In genomic region chr12:49346659-49347306, GRCh38 we compare ENCODE assay signal across 8 cellular contexts. TPM values are rescaled to one million over a fixed set of nuclear protein-coding genes. Genes with fewer than 3 reads are reported as not detected.
A peak's percentile ranks its signal among the peaks of the same experiment; 100 is the strongest.
DNase-seq lines count a peak whose midpoint lies in the region; ATAC-seq, FAIRE-seq and TF ChIP-seq lines count a peak whose summit lies in the region.

DNAJC22 (plus strand) TSS chr12:49346888; CDS start chr12:49348873, 1,985 bp downstream.

- peaks cover 51% of the 10 kb centered on the region for H3K4me1 ChIP-seq in CD4-positive, alpha-beta memory T cell (ENCODE audit: insufficient read depth, low read length)

- H3K27me3 ChIP-seq in CD4-positive, alpha-beta memory T cell (ENCODE audit: insufficient read depth, low read length), result peaks cover 61% of the 10 kb centered on the region

- POLR2A ChIA-PET in CD4-positive, alpha-beta memory T cell (lab: Charles Lee; ENCODE audit: partially characterized antibody), result interaction anchor here (0.8 to 2.5 kb wide), 6 partner anchors 9 to 164 kb away, joined by 3 to 15 read pairs (median 3); partner anchors contain the start of genes SPATS2 and TROAP

- H3K36me3 ChIP-seq in CD4-positive, alpha-beta memory T cell (ENCODE audit: insufficient read depth, low read length), result no peaks in the 10 kb centered on the region

- H3K4me3 ChIP-seq in CD4-positive, alpha-beta memory T cell (ENCODE audit: low read length in 2 of 2), result peak within 1 kb of the TSS; percentile 38 to 57
- H3K4me3 ChIP-seq in HFF-Myc (replicated peaks; ENCODE audit: low read depth, low read length), result peak within 1 kb of the TSS; percentile 34

- no peaks in the 10 kb centered on the region for H3K9me3 Mint-ChIP-seq in CD4-positive, alpha-beta memory T cell

- H3K4me3 Mint-ChIP-seq in CD4-positive, alpha-beta memory T cell, result peak within 1 kb of the TSS; percentile 81 to 92 (median 87)

- no peak for TF ChIP-seq CTCF in HFF-Myc (IDR thresholded peaks at IDR 0.05; ENCODE audit: low read depth, low read length, missing control alignments)

- no peak within 1 kb of the TSS for H3K27ac ChIP-seq in CD4-positive, alpha-beta memory T cell (ENCODE audit: low read depth, low read length)

- FAIRE-seq in frontal cortex (lab: Jason Lieb, UNC), result no peak

- DNase-seq in CD4-positive, alpha-beta memory T cell, result peak in 2 of 5 donors; percentile 30 to 50
- DNase-seq in HFF-Myc (ENCODE audit: extremely low read depth, low read depth) (no peak), frontal cortex (ENCODE audit: low spot score in 2 of 2) (peak; percentile 27 to 56), retina (peak; percentile 82), GF-D8 (lab: John Stamatoyannopoulos, UW) (no peak)
- DNase-seq in activated CD4-positive, alpha-beta T cell treated with anti-CD3 and anti-CD28 coated beads, Interleukin-2, amount 50 U/mL, for 48 hours, result peak; percentile 34 to 45

- H3K27ac Mint-ChIP-seq in CD4-positive, alpha-beta memory T cell, result peak within 1 kb of the TSS in 4 of 7 donors; percentile 65 to 82 (median 78)

- intact Hi-C loops in CD4-positive, alpha-beta memory T cell (cut with micrococcal nuclease), result loop anchor here (1.0 kb wide), 1 partner anchor 58 kb away; no protein-coding TSS in a partner anchor

- ATAC-seq in GM19023 (IDR thresholded peaks at IDR 0.05; ENCODE audit: unreplicated experiment) (no peak), HG03520 (IDR thresholded peaks at IDR 0.05; ENCODE audit: unreplicated experiment) (no peak)

- no peaks in the 10 kb centered on the region for H3K9me3 ChIP-seq in CD4-positive, alpha-beta memory T cell (ENCODE audit: control insufficient read depth in 1 of 2, low read length in 2 of 2)

- H3K36me3 Mint-ChIP-seq in CD4-positive, alpha-beta memory T cell, result no peaks in the 10 kb centered on the region

- H3K4me1 Mint-ChIP-seq in CD4-positive, alpha-beta memory T cell, result peaks cover 16 to 46% (median 34%) of the 10 kb centered on the region in 4 donors

- H3K27me3 Mint-ChIP-seq in CD4-positive, alpha-beta memory T cell, result peaks cover 24 to 45% of the 10 kb centered on the region in 2 donors

- CTCF ChIA-PET in CD4-positive, alpha-beta memory T cell (lab: Charles Lee; ENCODE audit: partially characterized antibody), result interaction anchor here (0.6 to 17.9 kb wide), 20 partner anchors 8 to 286 kb away, joined by 3 to 538 read pairs (median 7); partner anchors contain the start of genes C1QL4, PRPH, SPATS2 and TROAP

RNA-seq across cellular contexts. Expression of gene DNAJC22, which starts in this region (rescaled TPM):
- not detected for total RNA-seq in CD4-positive, alpha-beta memory T cell
- polyA plus RNA-seq in CD4-positive, alpha-beta memory T cell, result not detected
- total RNA-seq in frontal cortex, result under 0.01 TPM

Comparison
In these comparisons a context has a peak if more than half of its experiments do, and no peak if none do; other contexts are left out.
1. Peak in DNase-seq in frontal cortex; RNA of the gene not detected or under 1 TPM.
2. DNase-seq: peak in activated CD4-positive, alpha-beta T cell treated with anti-CD3 and anti-CD28 coated beads, Interleukin-2, amount 50 U/mL, for 48 hours (2 of 2) and retina (single experiment); none in HFF-Myc (single experiment) and GF-D8 (single experiment).